17 cellular contexts compared by ENCODE assay signal in the genomic region with DNA sequence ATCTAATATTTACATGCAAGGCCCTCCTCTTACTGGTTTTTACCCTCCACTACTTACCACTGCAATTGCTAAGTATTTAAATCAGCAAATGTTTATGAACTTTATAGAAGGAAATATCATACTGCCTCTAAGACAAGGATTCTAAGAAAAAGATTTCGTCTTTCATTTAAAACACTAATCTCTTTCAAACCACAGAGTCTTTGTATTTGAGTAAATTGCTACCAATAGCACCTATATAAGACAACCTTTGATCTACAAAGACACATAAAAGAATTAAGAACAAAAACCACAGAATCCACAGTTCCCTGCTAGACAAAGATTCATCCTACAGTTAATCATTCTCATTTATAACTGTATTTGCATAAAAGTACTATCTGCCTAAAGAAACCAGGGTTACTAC. TPM values are rescaled to one million over a fixed set of nuclear protein-coding genes. Genes with fewer than 3 reads are reported as not detected.
DNase-seq lines count a peak whose midpoint lies in the region; ATAC-seq and TF ChIP-seq lines count a peak whose summit lies in the region.
"Had no signal": no experiment of that assay in that cellular context is flagged by ENCODE, and none has a peak within 500 bp of the region (broad histone marks: within the 10 kb centered on the region; RNA-seq: fewer than 3 reads in every experiment).

No MANE protein-coding gene starts in this region.

- peaks cover 5% of the 10 kb centered on the region for H3K4me1 Mint-ChIP-seq in nephron progenitor cell

- peaks cover 20% of the 10 kb centered on the region for H3F3A ChIP-seq in MM.1S (ENCODE audit: insufficient read depth, low read length)

- H4K20me1 ChIP-seq in MM.1S (ENCODE audit: insufficient read depth, low read length) (no peaks in the 10 kb centered on the region), mammary epithelial cell (ENCODE audit: insufficient read depth, low read length) (no peaks in the 10 kb centered on the region)

- in situ Hi-C loops in mammary epithelial cell (cut with MboI; ENCODE audit: low sequenced_read_pairs in 2 of 2), result loop anchor here in 1 of 2 donors (5.0 kb wide), 1 partner anchor 51 kb away; no protein-coding TSS in a partner anchor

- WGBS in mammary epithelial cell (ENCODE audit: low coverage, missing lambda C conversion rate), result 0% methylated on average over 1 of the region's 1 CpG

- H3K27ac Mint-ChIP-seq in nephron progenitor cell, result peak overlapping the region; percentile 61
- H3K27ac Mint-ChIP-seq: stimulated activated naive B cell treated with anti-CD40 and anti-IgM and Interleukin-4, amounts not matched to agents 10 μg/mL and 1 μg/mL and 100 μg/mL, for 72 hours had no signal

- BruUV-seq in mammary epithelial cell (replicated peaks; lab: Mats Ljungman, UMichigan), result no TSS peak

- no peak for TF ChIP-seq POLR2A in Peyer's patch (IDR thresholded peaks at IDR 0.05)

- peaks cover 5% of the 10 kb centered on the region; the same call in 1 of the 2 replicates for H3K36me3 ChIP-seq in MM.1S (replicated peaks; ENCODE audit: insufficient read depth, low read length)
- H3K36me3 ChIP-seq in mammary epithelial cell (ENCODE audit: insufficient read depth, low read length), result peaks cover 3% of the 10 kb centered on the region
- no peaks in the 10 kb centered on the region for H3K36me3 ChIP-seq in Peyer's patch
- H3K36me3 ChIP-seq: brain microvascular endothelial cell, right lobe of liver had no signal

- peak; percentile 87 to 91 for ATAC-seq in activated CD4-positive, CD25-positive, alpha-beta regulatory T cell treated with anti-CD3 and anti-CD28 coated beads, Interleukin-2, amount 50 U/mL, for 24 hours
- ATAC-seq: SK-N-SH treated with all-trans-retinoic acid at 6 μM for 48 hours; stimulated activated naive B cell treated with anti-CD40 and anti-IgM and Interleukin-4, amounts not matched to agents 10 μg/mL and 1 μg/mL and 100 μg/mL, for 72 hours had no signal

- no peaks in the 10 kb centered on the region for H3K9me3 Mint-ChIP-seq in nephron progenitor cell
- H3K9me3 Mint-ChIP-seq: CD8-positive, alpha-beta memory T cell; stimulated activated naive B cell treated with anti-CD40 and anti-IgM and Interleukin-4, amounts not matched to agents 10 μg/mL and 1 μg/mL and 100 μg/mL, for 72 hours had no signal

- H3K4me2 ChIP-seq in MM.1S (ENCODE audit: low read depth, low read length) (peak overlapping the region; percentile 47), mammary epithelial cell (ENCODE audit: insufficient read depth, low read depth, low read length) (peak overlapping the region; percentile 63)

- intact Hi-C loops in mammary epithelial cell (cut with micrococcal nuclease), result no loop called here

- TF ChIP-seq CTCF in MM.1S (IDR thresholded peaks at IDR 0.05; ENCODE audit: low read length), result no peak
- TF ChIP-seq CTCF in mammary epithelial cell (conservative IDR thresholded peaks at IDR 0.05 in 1 of 2, IDR thresholded peaks at IDR 0.05 in 1 of 2; ENCODE audit: extremely low read depth in 1 of 2, insufficient read depth in 1 of 2, low read depth in 1 of 2, low read length in 2 of 2), result no peak
- no peak for TF ChIP-seq CTCF in nephron progenitor cell (IDR thresholded peaks at IDR 0.05)
- TF ChIP-seq CTCF in Peyer's patch (IDR thresholded peaks at IDR 0.05), result no peak

- H3K4me1 ChIP-seq in MM.1S (ENCODE audit: low read length) (peaks cover 22% of the 10 kb centered on the region), mammary epithelial cell (ENCODE audit: insufficient read depth, low read length) (peaks cover 25% of the 10 kb centered on the region), Peyer's patch (peaks cover 0 to 21% (median 0%) of the 10 kb centered on the region in 4 donors)

- no peak for DNase-seq in activated CD4-positive, CD25-positive, alpha-beta regulatory T cell (lab: John Stamatoyannopoulos, UW)
- DNase-seq in MM.1S, result peak; percentile 12
- no peak for DNase-seq in mammary epithelial cell
- no peak for DNase-seq in nephron progenitor cell
- DNase-seq in NCI-H1436 treated with DMSO at 0.1 percent for 48 hours (lab: John Stamatoyannopoulos, UW), result no peak
- DNase-seq in Peyer's patch, result no peak
- no peak for DNase-seq in NCI-H2029 (lab: John Stamatoyannopoulos, UW)
- DNase-seq: brain microvascular endothelial cell; CD8-positive, alpha-beta memory T cell; effector CD4-positive, alpha-beta T cell; NCI-H1092; right lobe of liver; stimulated activated CD4-positive, alpha-beta T cell treated with anti-CD3 and anti-CD28 coated beads, Interleukin-4, amount 100 ng/mL, for 4 hours; stimulated activated naive B cell treated with anti-CD40 and anti-IgM and Interleukin-4, amounts not matched to agents 10 μg/mL and 1 μg/mL and 100 μg/mL, for 72 hours had no signal

- H3K79me2 ChIP-seq in MM.1S (ENCODE audit: low read length), result peaks cover 16% of the 10 kb centered on the region
- no peaks in the 10 kb centered on the region for H3K79me2 ChIP-seq in mammary epithelial cell (ENCODE audit: insufficient read depth, low read length)

- no peaks in the 10 kb centered on the region for H3K9me2 ChIP-seq in MM.1S (replicated peaks; ENCODE audit: insufficient read depth, low read length)

- H3K4me3 ChIP-seq in MM.1S (ENCODE audit: low read length), result peak overlapping the region; percentile 13; the same call in 1 of the 2 replicates
- no peak overlapping the region for H3K4me3 ChIP-seq in mammary epithelial cell (replicated peaks in 1 of 3; ENCODE audit: insufficient read depth in 1 of 3, low read depth in 2 of 3, low read length in 3 of 3)
- H3K4me3 ChIP-seq in Peyer's patch, result no peak overlapping the region
- H3K4me3 ChIP-seq: right lobe of liver had no signal

- H3K27me3 ChIP-seq in MM.1S (replicated peaks; ENCODE audit: insufficient read depth, low read length), result no peaks in the 10 kb centered on the region
- no peaks in the 10 kb centered on the region for H3K27me3 ChIP-seq in mammary epithelial cell (ENCODE audit: insufficient read depth, low read length)
- H3K27me3 ChIP-seq in Peyer's patch, result no peaks in the 10 kb centered on the region
- H3K27me3 ChIP-seq: brain microvascular endothelial cell, right lobe of liver had no signal

- H3K27me3 Mint-ChIP-seq in nephron progenitor cell (ENCODE audit: low read depth, poor library complexity), result no peaks in the 10 kb centered on the region
- H3K27me3 Mint-ChIP-seq: CD8-positive, alpha-beta memory T cell; stimulated activated naive B cell treated with anti-CD40 and anti-IgM and Interleukin-4, amounts not matched to agents 10 μg/mL and 1 μg/mL and 100 μg/mL, for 72 hours had no signal

- H3K4me3 Mint-ChIP-seq in nephron progenitor cell, result no peak overlapping the region
- H3K4me3 Mint-ChIP-seq: CD8-positive, alpha-beta memory T cell; stimulated activated naive B cell treated with anti-CD40 and anti-IgM and Interleukin-4, amounts not matched to agents 10 μg/mL and 1 μg/mL and 100 μg/mL, for 72 hours had no signal

- H3K9me3 ChIP-seq in MM.1S (replicated peaks; ENCODE audit: insufficient read depth, low read length) (no peaks in the 10 kb centered on the region), mammary epithelial cell (replicated peaks; ENCODE audit: insufficient read depth, low read length) (no peaks in the 10 kb centered on the region), Peyer's patch (no peaks in the 10 kb centered on the region)
- H3K9me3 ChIP-seq: right lobe of liver had no signal

- H2AFZ ChIP-seq in MM.1S (ENCODE audit: low read length) (no peak overlapping the region), mammary epithelial cell (ENCODE audit: low read depth, low read length) (no peak overlapping the region)

- dilution Hi-C loops in mammary epithelial cell (cut with HindIII; ENCODE audit: low sequenced_read_pairs), result no loop called here

- H3K9ac ChIP-seq in MM.1S (ENCODE audit: low read length) (0 out of 2 replicates have a peak overlapping the region, but pooled peaks have one; percentile 2), mammary epithelial cell (ENCODE audit: insufficient read depth, low read length) (no peak overlapping the region)

- CTCF ChIA-PET in mammary epithelial cell (lab: Charles Lee; ENCODE audit: low non-redundant PET), result no interaction called here

- peaks cover 27% of the 10 kb centered on the region for H3K36me3 Mint-ChIP-seq in nephron progenitor cell (ENCODE audit: low read depth)

- H3K27ac ChIP-seq in MM.1S (ENCODE audit: low read length), result peak overlapping the region; percentile 30; the same call in 1 of the 2 replicates
- H3K27ac ChIP-seq in mammary epithelial cell (ENCODE audit: insufficient read depth, low read depth, low read length), result no peak overlapping the region
- peak overlapping the region in 1 of 4 donors; percentile 55 for H3K27ac ChIP-seq in Peyer's patch
- H3K27ac ChIP-seq: 22Rv1, brain microvascular endothelial cell had no signal

RNA-seq across cellular contexts. Expression of a gene that starts 37.6 kb away (rescaled TPM):
- total RNA-seq in mammary epithelial cell (10 to 100 TPM; 11.1 to 12.0 TPM), Peyer's patch (10 to 100 TPM; 10.2 to 31.4 (median 15.0) TPM)
- 5.6 TPM for polyA plus RNA-seq in mammary epithelial cell
- 4.1 TPM for polyA minus RNA-seq in mammary epithelial cell

RNA-seq across cellular contexts. Expression of a gene that starts 37.7 kb away (rescaled TPM):
- total RNA-seq in mammary epithelial cell, result 10 to 100 TPM; 36.2 to 44.3 TPM
- polyA plus RNA-seq in mammary epithelial cell, result 36.6 TPM
- polyA minus RNA-seq in mammary epithelial cell, result 38.2 TPM
- total RNA-seq in Peyer's patch, result 10 to 100 TPM; 17.5 to 79.2 (median 34.5) TPM

RNA-seq across cellular contexts. Expression of a gene that starts 59.2 kb away (rescaled TPM):
- total RNA-seq in mammary epithelial cell (1 to 10 TPM; 2.7 to 4.3 TPM), Peyer's patch (1 to 10 TPM in 3 of 4 donors, not detected in 1; 1.9 to 2.3 (median 2.0) TPM)
- polyA plus RNA-seq in mammary epithelial cell, result 2.5 TPM
- not detected for polyA minus RNA-seq in mammary epithelial cell
